Comparison of ENCODE assay signal across 1 cellular context in the genomic region with DNA sequence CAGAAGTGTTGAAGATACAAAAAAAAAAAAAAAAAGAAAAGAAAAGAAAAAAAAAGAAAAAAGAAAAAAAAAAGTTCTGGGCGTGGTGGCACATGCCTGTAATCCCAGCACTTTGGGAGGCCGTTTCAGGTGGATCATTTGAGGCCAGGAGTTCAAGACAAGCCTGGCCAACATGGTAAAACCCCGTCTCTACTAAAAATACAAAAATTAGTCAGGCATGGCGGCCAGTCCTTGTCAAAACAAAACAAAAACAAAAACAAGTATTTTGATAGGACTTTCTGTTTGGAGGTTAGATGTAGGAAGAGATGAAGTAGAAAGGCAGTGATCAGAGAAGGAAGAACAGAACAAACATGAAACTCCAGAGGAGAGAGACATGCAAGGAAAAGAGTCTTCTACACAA.
A peak's percentile ranks its signal among the peaks of the same experiment; 100 is the strongest.
TF ChIP-seq lines count a peak whose summit lies in the region.

No MANE protein-coding gene starts in this region.

TF ChIP-seq in GM12878, 131 proteins besides CTCF, POLR2A, EP300 and RAD21 (continued from another document):
- peak; percentile 50 for TF ChIP-seq SKIL (IDR thresholded peaks at IDR 0.05; ENCODE audit: low read depth, poor library complexity, severe bottlenecking)
